Comparison of ENCODE assay signal across 10 cellular contexts in the genomic region with DNA sequence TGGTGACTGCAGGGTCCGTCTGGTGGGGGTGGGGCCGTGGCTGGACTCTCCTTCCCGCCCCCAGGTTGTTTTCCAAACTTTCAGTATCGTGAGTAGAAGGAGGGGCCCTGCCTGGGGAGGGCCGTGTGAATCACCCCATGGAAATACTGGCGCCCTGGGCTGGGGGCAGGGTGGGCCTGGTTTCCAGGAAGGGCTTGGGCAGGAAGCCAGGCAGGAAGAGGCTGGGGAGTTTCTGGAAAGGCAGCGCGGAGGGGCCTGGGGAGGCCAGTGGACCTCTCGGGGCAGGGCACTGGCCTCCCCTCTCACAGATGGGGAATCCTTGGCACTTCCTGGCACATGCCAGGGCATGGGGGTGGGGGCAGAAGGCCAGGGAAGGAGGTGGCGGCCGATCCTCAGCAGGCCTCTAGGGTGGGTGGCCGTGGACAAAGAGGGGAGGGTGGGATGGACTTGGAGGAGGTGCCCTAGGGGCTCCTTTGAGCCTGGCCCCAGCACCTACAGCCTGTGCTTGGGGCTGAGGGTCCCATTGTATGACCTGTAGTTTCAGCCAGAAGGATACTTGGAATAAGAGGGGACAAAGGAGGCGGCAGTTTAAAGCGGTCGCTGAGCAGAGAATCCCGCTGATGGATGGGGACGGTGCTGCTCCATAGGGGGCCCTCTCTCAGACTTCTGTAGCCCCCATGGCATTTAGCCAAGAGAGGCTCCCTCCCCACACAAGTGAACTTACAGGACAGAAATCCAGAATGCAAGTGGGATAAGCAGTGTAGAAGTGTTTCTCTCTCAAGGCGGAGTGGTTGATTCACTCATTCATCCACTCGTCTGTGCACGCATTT. TPM values are rescaled to one million over a fixed set of nuclear protein-coding genes. Genes with fewer than 3 reads are reported as not detected.
A peak's percentile ranks its signal among the peaks of the same experiment; 100 is the strongest.
DNase-seq lines count a peak whose midpoint lies in the region; ATAC-seq and TF ChIP-seq lines count a peak whose summit lies in the region.
"Had no signal": no experiment of that assay in that cellular context is flagged by ENCODE, and none has a peak within 500 bp of the region (broad histone marks: within the 10 kb centered on the region; RNA-seq: fewer than 3 reads in every experiment).

No MANE protein-coding gene starts in this region.

- H3K4me1 Mint-ChIP-seq in natural killer cell: no peaks in the 10 kb centered on the region

- no peak overlapping the region for H3K27ac Mint-ChIP-seq in natural killer cell

- H3K36me3 ChIP-seq in adipocyte (ENCODE audit: control insufficient read depth, insufficient read depth, low read length, severe bottlenecking): no peaks in the 10 kb centered on the region

- intact Hi-C loops in Right ventricle myocardium superior (cut with DNase I): no loop called here
- intact Hi-C loops in posterior vena cava (cut with DNase I): loop anchor here in 1 of 2 donors (10.0 kb wide), 1 partner anchor 1855 kb away; no protein-coding TSS in a partner anchor
- intact Hi-C loops in natural killer cell (cut with micrococcal nuclease): no loop called here

- H3K36me3 Mint-ChIP-seq in natural killer cell: no peaks in the 10 kb centered on the region

- ATAC-seq in Right ventricle myocardium superior (ENCODE audit: poor library complexity) (peak; percentile 67), natural killer cell (no peak)

- H3K9me3 ChIP-seq in adipocyte (ENCODE audit: control insufficient read depth, low read length): no peaks in the 10 kb centered on the region

- H3K27me3 ChIP-seq in adipocyte (replicated peaks; ENCODE audit: control insufficient read depth, insufficient read depth, low read length): peaks cover 14% of the 10 kb centered on the region

- no peak overlapping the region for H3K4me3 Mint-ChIP-seq in natural killer cell

- no peak for TF ChIP-seq CTCF in natural killer cell (IDR thresholded peaks at IDR 0.05)

- peaks cover 21 to 22% of the 10 kb centered on the region in 2 donors for H3K27me3 Mint-ChIP-seq in natural killer cell (ENCODE audit: low read depth in 2 of 2)

- peaks cover 14% of the 10 kb centered on the region for H3K4me1 ChIP-seq in adipocyte (ENCODE audit: control insufficient read depth, insufficient read depth, low read length)

- H3K4me3 ChIP-seq in adipocyte (ENCODE audit: low read length): peak overlapping the region; percentile 54

- DNase-seq in EL: peak; percentile 89
- peak; percentile 83 for DNase-seq in adipocyte (ENCODE audit: low read depth)
- peak; percentile 81 for DNase-seq in Right ventricle myocardium superior
- DNase-seq in posterior vena cava (ENCODE audit: low spot score): peak; percentile 81
- no peak for DNase-seq in NAMALWA (ENCODE audit: low spot score)
- no peak for DNase-seq in HuH-7.5 (ENCODE audit: low spot score)
- no peak for DNase-seq in natural killer cell
- DNase-seq in SKM-1 (lab: John Stamatoyannopoulos, UW; ENCODE audit: unreplicated experiment): no peak
- DNase-seq: cerebellar nuclear complex, DND-41 had no signal

- no peak overlapping the region for H3K9ac ChIP-seq in adipocyte (ENCODE audit: low read length)

- H3K9me3 Mint-ChIP-seq in natural killer cell: no peaks in the 10 kb centered on the region

RNA-seq across cellular contexts. Expression of a gene that starts 56.5 kb away (rescaled TPM):
- total RNA-seq in Right ventricle myocardium superior (8.3 TPM), posterior vena cava (10 to 100 TPM; 11.6 to 11.9 TPM), natural killer cell (100 to 1,000 TPM in 1 of 3 donors, 1 to 10 TPM in 1, under 1 TPM in 1; 0.92 to 225 (median 8.4) TPM)

Comparison
In these comparisons a context has a peak if more than half of its experiments do, and no peak if none do; other contexts are left out.
1. DNase-seq: peak in EL (single experiment), adipocyte (single experiment), Right ventricle myocardium superior (single experiment) and posterior vena cava (single experiment); none in NAMALWA (single experiment), HuH-7.5 (single experiment), natural killer cell (single experiment) and SKM-1 (single experiment).